ENCODE assay signal across 8 cellular contexts in genomic region chr6:130365166-130366010, GRCh38.
DNase-seq lines count a peak whose midpoint lies in the region; ATAC-seq and TF ChIP-seq lines count a peak whose summit lies in the region.

No MANE protein-coding gene starts in this region.

- TF ChIP-seq CTCF in 22Rv1 (IDR thresholded peaks at IDR 0.05) (peak; percentile 86), VCaP (conservative IDR thresholded peaks at IDR 0.05) (peak; percentile 92)

- no peak overlapping the region for H3K27ac ChIP-seq in 22Rv1
- H3K27ac ChIP-seq in VCaP, result peak overlapping the region; percentile 7; the same call in 1 of the 2 replicates

- peak; percentile 68 for ATAC-seq in GM19035 (IDR thresholded peaks at IDR 0.05; ENCODE audit: unreplicated experiment)
- peak; percentile 44 for ATAC-seq in HG03521 (IDR thresholded peaks at IDR 0.05; ENCODE audit: unreplicated experiment)

- DNase-seq in cerebellar cortex (ENCODE audit: low spot score) (peak; percentile 6), kidney tubule cell (ENCODE audit: low spot score) (peak; percentile 45), SIG-M5 (lab: John Stamatoyannopoulos, UW) (no peak)
- DNase-seq in stimulated activated CD4-positive, alpha-beta T cell treated with anti-CD3 and anti-CD28 coated beads, Interleukin-2, amount 100 ng/mL, for 24 hours, result peak; percentile 58 to 69
